8 cellular contexts compared by ENCODE assay signal in genomic region chr2:126971481-126972271, GRCh38.
DNase-seq lines count a peak whose midpoint lies in the region; ATAC-seq, FAIRE-seq and TF ChIP-seq lines count a peak whose summit lies in the region.

No MANE protein-coding gene starts in this region.

- peak; percentile 97 for ATAC-seq in GM21529 (IDR thresholded peaks at IDR 0.05; ENCODE audit: unreplicated experiment)
- ATAC-seq in gastroesophageal sphincter = peak; percentile 82
- peak; percentile 90 to 98 (median 96) for ATAC-seq in pancreas

- TF ChIP-seq POLR2A in gastroesophageal sphincter (IDR thresholded peaks at IDR 0.05) (no peak), thyroid gland (IDR thresholded peaks at IDR 0.05) (no peak)

- peak; percentile 6 for DNase-seq in DMS79 (lab: John Stamatoyannopoulos, UW)
- peak; percentile 73 to 83 for DNase-seq in SJCRH30
- peak; percentile 31 to 55 (median 32) for DNase-seq in activated naive CD4-positive, alpha-beta T cell (lab: John Stamatoyannopoulos, UW)
- peak; percentile 70 to 93 (median 79) for DNase-seq in pancreas
- peak; percentile 67 to 84 for DNase-seq in thyroid gland

- TF ChIP-seq RAD21 in Ishikawa (IDR thresholded peaks at IDR 0.05; ENCODE audit: low read depth) = peak; percentile 89

- intact Hi-C loops in pancreas (cut with DNase I) = no loop called here
- intact Hi-C loops in thyroid gland (cut with DNase I) = no loop called here

- H3K27ac ChIP-seq in SJCRH30 = no peak overlapping the region
- peak overlapping the region in 3 of 4 donors; percentile 48 to 63 (median 55) for H3K27ac ChIP-seq in gastroesophageal sphincter
- H3K27ac ChIP-seq in pancreas = peak overlapping the region in 2 of 4 donors; percentile 10 to 11
- peak overlapping the region; percentile 61 to 81 (median 65) for H3K27ac ChIP-seq in thyroid gland

- no peak for FAIRE-seq in pancreas (lab: Jason Lieb, UNC)

- H3K9me3 ChIP-seq in SJCRH30 (replicated peaks) = no peaks in the 10 kb centered on the region
- no peaks in the 10 kb centered on the region for H3K9me3 ChIP-seq in gastroesophageal sphincter
- no peaks in the 10 kb centered on the region for H3K9me3 ChIP-seq in pancreas
- no peaks in the 10 kb centered on the region for H3K9me3 ChIP-seq in thyroid gland

- peaks cover 8% of the 10 kb centered on the region; the same call in 1 of the 2 replicates for H3K27me3 ChIP-seq in SJCRH30
- peaks cover 4% of the 10 kb centered on the region for H3K27me3 ChIP-seq in gastroesophageal sphincter
- no peaks in the 10 kb centered on the region for H3K27me3 ChIP-seq in pancreas
- no peaks in the 10 kb centered on the region for H3K27me3 ChIP-seq in thyroid gland

- H3K4me1 ChIP-seq in SJCRH30 = 0 out of 2 replicates have a peak, but pooled peaks cover 2% of the 10 kb centered on the region
- H3K4me1 ChIP-seq in gastroesophageal sphincter = peaks cover 0 to 9% (median 0%) of the 10 kb centered on the region in 3 donors
- H3K4me1 ChIP-seq in pancreas = no peaks in the 10 kb centered on the region
- peaks cover 27 to 37% of the 10 kb centered on the region in 2 donors for H3K4me1 ChIP-seq in thyroid gland

- 0 to 1% methylated on average over 8 to 14 of the region's 43 CpGs for WGBS in gastroesophageal sphincter (ENCODE audit: low coverage in 1 of 2), 2 donors
- 10 to 11% methylated on average over 39 to 43 of the region's 43 CpGs for WGBS in pancreas, 2 donors
- WGBS in thyroid gland, 2 donors = 3% methylated on average over 16 of the region's 43 CpGs; no CpG with 5 or more reads in 1 of the 2 donors

- H3K4me3 ChIP-seq in SJCRH30 (no peak overlapping the region), gastroesophageal sphincter (peak overlapping the region; percentile 36 to 48), pancreas (peak overlapping the region in 3 of 4 donors; percentile 36 to 54 (median 38)), thyroid gland (replicated peaks in 1 of 3) (no peak overlapping the region)

- H3K36me3 ChIP-seq in SJCRH30 (no peaks in the 10 kb centered on the region), gastroesophageal sphincter (no peaks in the 10 kb centered on the region), pancreas (no peaks in the 10 kb centered on the region), thyroid gland (no peaks in the 10 kb centered on the region)

- TF ChIP-seq EP300 in Ishikawa (IDR thresholded peaks at IDR 0.05; ENCODE audit: borderline replicate concordance) = no peak
- TF ChIP-seq EP300 in gastroesophageal sphincter (IDR thresholded peaks at IDR 0.05) = no peak

- TF ChIP-seq CTCF in gastroesophageal sphincter (IDR thresholded peaks at IDR 0.05) (peak; percentile 82 to 99 (median 86)), pancreas (IDR thresholded peaks at IDR 0.05) (peak; percentile 95 to 99 (median 97)), thyroid gland (IDR thresholded peaks at IDR 0.05) (peak; percentile 80 to 98 (median 88))

TF ChIP-seq in Ishikawa, 13 proteins besides CTCF, POLR2A, EP300 and RAD21:
- TF ChIP-seq YY1 (IDR thresholded peaks at IDR 0.05; ENCODE audit: low read depth) (0 out of 2 replicates have a peak, but pooled peaks have one; percentile 18), CEBPB (IDR thresholded peaks at IDR 0.05) (no peak), TEAD4 (IDR thresholded peaks at IDR 0.05) (no peak), TCF12 (IDR thresholded peaks at IDR 0.05; ENCODE audit: low read depth) (no peak; the same call in 1 of the 2 replicates), FOXM1 (IDR thresholded peaks at IDR 0.05; ENCODE audit: borderline replicate concordance, low read depth) (no peak), EGR1 (IDR thresholded peaks at IDR 0.05) (no peak), ZBTB7A (IDR thresholded peaks at IDR 0.05; ENCODE audit: low read depth) (no peak), NFIC (IDR thresholded peaks at IDR 0.05) (0 out of 2 replicates have a peak, but pooled peaks have one; percentile 18), TAF1 (IDR thresholded peaks at IDR 0.05; ENCODE audit: low read depth) (no peak), CREB1 (IDR thresholded peaks at IDR 0.05; ENCODE audit: low read depth) (no peak)
- TF ChIP-seq, protein P1, sequence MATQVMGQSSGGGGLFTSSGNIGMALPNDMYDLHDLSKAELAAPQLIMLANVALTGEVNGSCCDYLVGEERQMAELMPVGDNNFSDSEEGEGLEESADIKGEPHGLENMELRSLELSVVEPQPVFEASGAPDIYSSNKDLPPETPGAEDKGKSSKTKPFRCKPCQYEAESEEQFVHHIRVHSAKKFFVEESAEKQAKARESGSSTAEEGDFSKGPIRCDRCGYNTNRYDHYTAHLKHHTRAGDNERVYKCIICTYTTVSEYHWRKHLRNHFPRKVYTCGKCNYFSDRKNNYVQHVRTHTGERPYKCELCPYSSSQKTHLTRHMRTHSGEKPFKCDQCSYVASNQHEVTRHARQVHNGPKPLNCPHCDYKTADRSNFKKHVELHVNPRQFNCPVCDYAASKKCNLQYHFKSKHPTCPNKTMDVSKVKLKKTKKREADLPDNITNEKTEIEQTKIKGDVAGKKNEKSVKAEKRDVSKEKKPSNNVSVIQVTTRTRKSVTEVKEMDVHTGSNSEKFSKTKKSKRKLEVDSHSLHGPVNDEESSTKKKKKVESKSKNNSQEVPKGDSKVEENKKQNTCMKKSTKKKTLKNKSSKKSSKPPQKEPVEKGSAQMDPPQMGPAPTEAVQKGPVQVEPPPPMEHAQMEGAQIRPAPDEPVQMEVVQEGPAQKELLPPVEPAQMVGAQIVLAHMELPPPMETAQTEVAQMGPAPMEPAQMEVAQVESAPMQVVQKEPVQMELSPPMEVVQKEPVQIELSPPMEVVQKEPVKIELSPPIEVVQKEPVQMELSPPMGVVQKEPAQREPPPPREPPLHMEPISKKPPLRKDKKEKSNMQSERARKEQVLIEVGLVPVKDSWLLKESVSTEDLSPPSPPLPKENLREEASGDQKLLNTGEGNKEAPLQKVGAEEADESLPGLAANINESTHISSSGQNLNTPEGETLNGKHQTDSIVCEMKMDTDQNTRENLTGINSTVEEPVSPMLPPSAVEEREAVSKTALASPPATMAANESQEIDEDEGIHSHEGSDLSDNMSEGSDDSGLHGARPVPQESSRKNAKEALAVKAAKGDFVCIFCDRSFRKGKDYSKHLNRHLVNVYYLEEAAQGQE (IDR thresholded peaks at IDR 0.05; ENCODE audit: low read depth) = no peak
- TF ChIP-seq, protein P2, sequence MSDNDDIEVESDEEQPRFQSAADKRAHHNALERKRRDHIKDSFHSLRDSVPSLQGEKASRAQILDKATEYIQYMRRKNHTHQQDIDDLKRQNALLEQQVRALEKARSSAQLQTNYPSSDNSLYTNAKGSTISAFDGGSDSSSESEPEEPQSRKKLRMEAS (IDR thresholded peaks at IDR 0.05) = peak; percentile 82
- TF ChIP-seq, protein P3, sequence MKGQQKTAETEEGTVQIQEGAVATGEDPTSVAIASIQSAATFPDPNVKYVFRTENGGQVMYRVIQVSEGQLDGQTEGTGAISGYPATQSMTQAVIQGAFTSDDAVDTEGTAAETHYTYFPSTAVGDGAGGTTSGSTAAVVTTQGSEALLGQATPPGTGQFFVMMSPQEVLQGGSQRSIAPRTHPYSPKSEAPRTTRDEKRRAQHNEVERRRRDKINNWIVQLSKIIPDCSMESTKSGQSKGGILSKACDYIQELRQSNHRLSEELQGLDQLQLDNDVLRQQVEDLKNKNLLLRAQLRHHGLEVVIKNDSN (IDR thresholded peaks at IDR 0.05) = peak; percentile 38; the same call in 1 of the 2 replicates

Comparison
In these comparisons a context has a peak if more than half of its experiments do, and no peak if none do; other contexts are left out.
1. DNase-seq: peak in every context shown above with its lines; median percentile 79 in pancreas; 78 in SJCRH30; 76 in thyroid gland; 32 in activated naive CD4-positive, alpha-beta T cell; 6 in DMS79.
2. H3K4me3 ChIP-seq: peak in gastroesophageal sphincter (2 of 2) and pancreas (3 of 4); none in SJCRH30 (single experiment) and thyroid gland (0 of 3).
3. Peak in every context shown above with its lines, with median percentiles within 50 percentile points of each other: ATAC-seq and CTCF ChIP-seq.